15 cellular contexts compared by ENCODE assay signal in the genomic region with DNA sequence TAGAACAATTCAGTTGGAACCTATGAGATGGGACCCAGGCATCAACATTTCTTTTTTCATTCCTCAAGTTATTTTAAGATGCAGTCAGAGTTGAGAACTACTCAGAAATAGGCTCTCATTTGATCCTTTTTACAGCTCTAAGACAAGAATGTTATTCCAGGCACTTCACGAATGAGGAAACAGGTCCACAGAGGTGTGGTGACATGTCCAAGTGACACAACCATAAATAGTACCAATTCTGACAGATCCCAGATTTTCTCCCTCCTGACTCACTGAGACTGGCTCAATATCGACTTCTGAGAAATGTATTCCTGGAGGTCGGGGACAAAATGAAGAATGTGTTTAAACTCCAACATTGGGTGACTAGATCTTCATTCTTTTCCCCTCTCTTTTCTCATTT.
"Had no signal": no experiment of that assay in that cellular context is flagged by ENCODE, and none has a peak within 500 bp of the region (broad histone marks: within the 10 kb centered on the region; RNA-seq: fewer than 3 reads in every experiment).

No MANE protein-coding gene starts in this region.

- DNase-seq: activated CD4-positive, alpha-beta T cell treated with anti-CD3 and anti-CD28 coated beads for 4 hours; activated naive CD4-positive, alpha-beta T cell; aorta; central memory CD4-positive, alpha-beta T cell; foreskin fibroblast; glutamatergic neuron; lower lobe of right lung; naive thymus-derived CD4-positive, alpha-beta T cell; posterior cingulate gyrus; spleen; stimulated activated CD4-positive, alpha-beta T cell treated with anti-CD3 and anti-CD28 coated beads, Interleukin-1b, Interleukin-23, amount 100 ng/mL, for 48 hours; stimulated activated naive B cell treated with anti-CD40 and anti-IgM and Interleukin-4, amounts not matched to agents 10 μg/mL and 1 μg/mL and 100 μg/mL, for 72 hours; substantia nigra; T1000; WERI-Rb-1 had no signal

- H3K9me3 ChIP-seq: lower lobe of right lung, spleen had no signal

- H3K4me3 ChIP-seq: lower lobe of right lung, spleen had no signal

- ATAC-seq: lower lobe of right lung; naive thymus-derived CD4-positive, alpha-beta T cell; stimulated activated naive B cell treated with anti-CD40 and anti-IgM and Interleukin-4, amounts not matched to agents 10 μg/mL and 1 μg/mL and 100 μg/mL, for 72 hours had no signal

- H3K27ac ChIP-seq: lower lobe of right lung, WERI-Rb-1 had no signal
